ENCODE assay signal across 9 cellular contexts in genomic region chr7:75915416-75916156, GRCh38. TPM values are rescaled to one million over a fixed set of nuclear protein-coding genes. Genes with fewer than 3 reads are reported as not detected.
DNase-seq lines count a peak whose midpoint lies in the region; ATAC-seq, FAIRE-seq and TF ChIP-seq lines count a peak whose summit lies in the region.
"Had no signal": no experiment of that assay in that cellular context is flagged by ENCODE, and none has a peak within 500 bp of the region (broad histone marks: within the 10 kb centered on the region; RNA-seq: fewer than 3 reads in every experiment).

No MANE protein-coding gene starts in this region.

- POLR2A ChIA-PET in WTC11 (lab: Charles Lee) = interaction anchor here (0.6 to 1.5 kb wide), 5 partner anchors 13 to 300 kb away, joined by 3 to 6 read pairs (median 4); partner anchors contain the start of genes MDH2 and STYXL1
- POLR2A ChIA-PET in endothelial cell of umbilical vein (lab: Charles Lee) = interaction anchor here (0.5 to 1.1 kb wide), 5 partner anchors 15 to 243 kb away, joined by 3 to 5 read pairs (median 3); no protein-coding TSS in a partner anchor

- H3K4me1 ChIP-seq in endothelial cell of umbilical vein (ENCODE audit: control insufficient read depth, extremely low read depth, insufficient read depth, low read length) = peaks cover 8% of the 10 kb centered on the region
- H3K4me1 ChIP-seq in muscle layer of colon (ENCODE audit: insufficient read depth, low read length) = peaks cover 26% of the 10 kb centered on the region

- peaks cover 36% of the 10 kb centered on the region for H3K4me1 Mint-ChIP-seq in WTC11

- DNase-seq in NCI-H1694 treated with DMSO at 0.1 percent for 48 hours (lab: John Stamatoyannopoulos, UW) = peak; percentile 6
- no peak for DNase-seq in NCI-H1694 (lab: John Stamatoyannopoulos, UW)
- no peak for DNase-seq in WTC11 (ENCODE audit: low spot score)
- peak; percentile 41 for DNase-seq in endothelial cell of umbilical vein (ENCODE audit: low read depth, low spot score)
- peak; percentile 46 for DNase-seq in ureter (ENCODE audit: low spot score)
- no peak for DNase-seq in 8988T

- peak; percentile 72 for FAIRE-seq in endothelial cell of umbilical vein (lab: Jason Lieb, UNC)
- FAIRE-seq: G401.6 had no signal

- H2AFZ ChIP-seq in endothelial cell of umbilical vein (ENCODE audit: low read depth, low read length) = peak overlapping the region; percentile 82

- CTCF ChIA-PET in WTC11 (lab: Charles Lee) = interaction anchor here (1.5 to 4.6 kb wide), 3 partner anchors 46 to 104 kb away, joined by 3 to 16 read pairs (median 4); no protein-coding TSS in a partner anchor
- CTCF ChIA-PET in endothelial cell of umbilical vein (lab: Charles Lee) = interaction anchor here (0.8 to 3.6 kb wide), 6 partner anchors 10 to 105 kb away, joined by 3 to 26 read pairs (median 6); partner anchors contain the start of gene TMEM120A

- dilution Hi-C loops in endothelial cell of umbilical vein (cut with MboI; ENCODE audit: extremely low pct_ligation_motif_present, low sequenced_read_pairs) = no loop called here

- intact Hi-C loops in endothelial cell of umbilical vein (cut with micrococcal nuclease) = loop anchor here (1.0 to 2.0 kb wide), 2 partner anchors 36 to 79 kb away; partner anchors contain the start of genes RHBDD2 and TMEM120A

- peak overlapping the region; percentile 66 to 82 (median 69) for H3K4me3 ChIP-seq in endothelial cell of umbilical vein (replicated peaks in 1 of 3; ENCODE audit: insufficient read depth in 1 of 3, low read depth in 1 of 3, low read length in 3 of 3)
- peak overlapping the region; percentile 69 to 84 for H3K4me3 ChIP-seq in muscle layer of colon (ENCODE audit: low read depth in 1 of 2, low read length in 2 of 2)

- peaks cover 13% of the 10 kb centered on the region for H3K79me2 ChIP-seq in endothelial cell of umbilical vein (ENCODE audit: control insufficient read depth, insufficient read depth, low read length)

- no peaks in the 10 kb centered on the region for H3K27me3 ChIP-seq in endothelial cell of umbilical vein (ENCODE audit: control insufficient read depth in 2 of 2, insufficient read depth in 2 of 2, low read length in 2 of 2)
- H3K27me3 ChIP-seq in muscle layer of colon (ENCODE audit: control insufficient read depth in 1 of 2, insufficient read depth in 2 of 2, low read length in 2 of 2) = no peaks in the 10 kb centered on the region

- no peaks in the 10 kb centered on the region for H3K27me3 Mint-ChIP-seq in WTC11 (ENCODE audit: low read depth)

- BruUV-seq in endothelial cell of umbilical vein (replicated peaks; lab: Mats Ljungman, UMichigan) = TSS peak; percentile 48

- no peaks in the 10 kb centered on the region for H4K20me1 ChIP-seq in endothelial cell of umbilical vein (replicated peaks; ENCODE audit: control insufficient read depth, extremely low read depth, insufficient read depth, low read length)

- H3K4me2 ChIP-seq in endothelial cell of umbilical vein (ENCODE audit: insufficient read depth, low read length) = peak overlapping the region; percentile 78

- peak overlapping the region; percentile 91 for H3K27ac Mint-ChIP-seq in WTC11

- H3K36me3 ChIP-seq in endothelial cell of umbilical vein (ENCODE audit: control insufficient read depth in 2 of 2, extremely low read depth in 1 of 2, insufficient read depth in 2 of 2, low read length in 2 of 2) (no peaks in the 10 kb centered on the region), muscle layer of colon (ENCODE audit: insufficient read depth, low read length) (no peaks in the 10 kb centered on the region)

- ATAC-seq in HG03565 (IDR thresholded peaks at IDR 0.05; ENCODE audit: unreplicated experiment) (peak; percentile 16), WTC11 (peak; percentile 10)

- H3K9me3 ChIP-seq in endothelial cell of umbilical vein (replicated peaks; ENCODE audit: control insufficient read depth, insufficient read depth, low read length) (no peaks in the 10 kb centered on the region), muscle layer of colon (ENCODE audit: low read length) (no peaks in the 10 kb centered on the region)

- no peaks in the 10 kb centered on the region; the same call in 1 of the 2 replicates for H3K36me3 Mint-ChIP-seq in WTC11

- TF ChIP-seq POLR2A in endothelial cell of umbilical vein (IDR thresholded peaks at IDR 0.05; ENCODE audit: low read depth, low read length) = no peak

- no peaks in the 10 kb centered on the region for H3K9me1 ChIP-seq in endothelial cell of umbilical vein (replicated peaks; ENCODE audit: control insufficient read depth, extremely low read depth, insufficient read depth, low read length)

- H3K9me3 Mint-ChIP-seq in WTC11 = no peaks in the 10 kb centered on the region

- TF ChIP-seq CTCF in WTC11 (IDR thresholded peaks at IDR 0.05) (no peak), endothelial cell of umbilical vein (IDR thresholded peaks at IDR 0.05; ENCODE audit: extremely low read depth in 1 of 2, insufficient read depth in 1 of 2, low read depth in 1 of 2, low read length in 2 of 2) (no peak)

- H3K4me3 Mint-ChIP-seq in WTC11 = peak overlapping the region; percentile 87

- H3K9ac ChIP-seq in endothelial cell of umbilical vein (replicated peaks; ENCODE audit: extremely low read depth, insufficient read depth, low read length) = peak overlapping the region; percentile 72
- H3K9ac ChIP-seq in muscle layer of colon (ENCODE audit: low read length) = peak overlapping the region; percentile 76

- H3K27ac ChIP-seq in endothelial cell of umbilical vein (ENCODE audit: insufficient read depth, low read depth, low read length) (peak overlapping the region; percentile 8), muscle layer of colon (ENCODE audit: low read depth, low read length) (peak overlapping the region; percentile 83)

TF ChIP-seq in WTC11, 78 proteins besides CTCF, POLR2A, EP300 and RAD21 (continues in another document):
- TF ChIP-seq HMGA2 (CRISPR knock-in tag; IDR thresholded peaks at IDR 0.05) = no peak
- TF ChIP-seq, protein P1, sequence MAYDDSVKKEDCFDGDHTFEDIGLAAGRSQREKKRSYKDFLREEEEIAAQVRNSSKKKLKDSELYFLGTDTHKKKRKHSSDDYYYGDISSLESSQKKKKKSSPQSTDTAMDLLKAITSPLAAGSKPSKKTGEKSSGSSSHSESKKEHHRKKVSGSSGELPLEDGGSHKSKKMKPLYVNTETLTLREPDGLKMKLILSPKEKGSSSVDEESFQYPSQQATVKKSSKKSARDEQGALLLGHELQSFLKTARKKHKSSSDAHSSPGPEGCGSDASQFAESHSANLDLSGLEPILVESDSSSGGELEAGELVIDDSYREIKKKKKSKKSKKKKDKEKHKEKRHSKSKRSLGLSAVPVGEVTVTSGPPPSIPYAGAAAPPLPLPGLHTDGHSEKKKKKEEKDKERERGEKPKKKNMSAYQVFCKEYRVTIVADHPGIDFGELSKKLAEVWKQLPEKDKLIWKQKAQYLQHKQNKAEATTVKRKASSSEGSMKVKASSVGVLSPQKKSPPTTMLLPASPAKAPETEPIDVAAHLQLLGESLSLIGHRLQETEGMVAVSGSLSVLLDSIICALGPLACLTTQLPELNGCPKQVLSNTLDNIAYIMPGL (CRISPR knock-in tag; IDR thresholded peaks at IDR 0.05) = no peak

TF ChIP-seq in endothelial cell of umbilical vein, 7 proteins besides CTCF, POLR2A, EP300 and RAD21:
- TF ChIP-seq FOS (IDR thresholded peaks at IDR 0.05; ENCODE audit: borderline replicate concordance, insufficient read depth, low read length) (no peak), MYC (IDR thresholded peaks at IDR 0.05; ENCODE audit: low read depth, low read length) (no peak), POLR2AphosphoS5 (IDR thresholded peaks at IDR 0.05; ENCODE audit: insufficient read depth, low read depth, low read length) (no peak), JUN (IDR thresholded peaks at IDR 0.05; ENCODE audit: borderline replicate concordance, insufficient read depth, insufficient read length, low read depth) (no peak)

RNA-seq across cellular contexts. Expression of gene POR, which starts 0.6 kb away (rescaled TPM):
- total RNA-seq in WTC11 (2021) (151 to 178 TPM (median 169 TPM) in 3 replicates), endothelial cell of umbilical vein (71.9 and 73.6 TPM in 2 replicates), ureter (158 TPM)
- polyA plus RNA-seq in endothelial cell of umbilical vein = 59.5 and 78.2 TPM in 2 replicates
- 27.8 and 40.3 TPM in 2 replicates for polyA plus RNA-seq in endothelial cell of umbilical vein (2011; cell fraction: cytosol; rRNA removed)
- polyA plus RNA-seq in endothelial cell of umbilical vein (2011; cell fraction: nucleus; rRNA removed) = 70.2 and 87.0 TPM in 2 replicates
- polyA plus RNA-seq in endothelial cell of umbilical vein (2012) = 31.9 and 33.9 TPM in 2 replicates
- 39.8 and 57.8 TPM in 2 replicates for polyA minus RNA-seq in endothelial cell of umbilical vein
- 130 TPM for polyA minus RNA-seq in endothelial cell of umbilical vein (2011; cell fraction: cytosol; rRNA and poly(A)+ RNA removed)
- polyA minus RNA-seq in endothelial cell of umbilical vein (2011; cell fraction: nucleus; rRNA and poly(A)+ RNA removed) = 26.9 and 55.0 TPM in 2 replicates

RNA-seq across cellular contexts. Expression of gene RHBDD2, which starts 36.8 kb away (rescaled TPM):
- total RNA-seq in WTC11 (2021) (31.4 to 35.5 TPM (median 34.3 TPM) in 3 replicates), endothelial cell of umbilical vein (36.7 and 44.6 TPM in 2 replicates), ureter (82.7 TPM)
- polyA plus RNA-seq in endothelial cell of umbilical vein = 99.2 and 125 TPM in 2 replicates
- polyA plus RNA-seq in endothelial cell of umbilical vein (2011; cell fraction: cytosol; rRNA removed) = 54.1 and 57.0 TPM in 2 replicates
- polyA plus RNA-seq in endothelial cell of umbilical vein (2011; cell fraction: nucleus; rRNA removed) = 31.9 and 45.8 TPM in 2 replicates
- polyA plus RNA-seq in endothelial cell of umbilical vein (2012) = 34.4 and 36.8 TPM in 2 replicates
- polyA minus RNA-seq in endothelial cell of umbilical vein = 34.9 and 37.7 TPM in 2 replicates
- polyA minus RNA-seq in endothelial cell of umbilical vein (2011; cell fraction: cytosol; rRNA and poly(A)+ RNA removed) = 59.1 TPM
- polyA minus RNA-seq in endothelial cell of umbilical vein (2011; cell fraction: nucleus; rRNA and poly(A)+ RNA removed) = 16.7 and 17.2 TPM in 2 replicates

Comparison
In these comparisons a context has a peak if more than half of its experiments do, and no peak if none do; other contexts are left out.
1. DNase-seq: peak in NCI-H1694 treated with DMSO at 0.1 percent for 48 hours (single experiment), endothelial cell of umbilical vein (single experiment) and ureter (single experiment); none in NCI-H1694 (single experiment), WTC11 (single experiment) and 8988T (single experiment).